In the genomic region with DNA sequence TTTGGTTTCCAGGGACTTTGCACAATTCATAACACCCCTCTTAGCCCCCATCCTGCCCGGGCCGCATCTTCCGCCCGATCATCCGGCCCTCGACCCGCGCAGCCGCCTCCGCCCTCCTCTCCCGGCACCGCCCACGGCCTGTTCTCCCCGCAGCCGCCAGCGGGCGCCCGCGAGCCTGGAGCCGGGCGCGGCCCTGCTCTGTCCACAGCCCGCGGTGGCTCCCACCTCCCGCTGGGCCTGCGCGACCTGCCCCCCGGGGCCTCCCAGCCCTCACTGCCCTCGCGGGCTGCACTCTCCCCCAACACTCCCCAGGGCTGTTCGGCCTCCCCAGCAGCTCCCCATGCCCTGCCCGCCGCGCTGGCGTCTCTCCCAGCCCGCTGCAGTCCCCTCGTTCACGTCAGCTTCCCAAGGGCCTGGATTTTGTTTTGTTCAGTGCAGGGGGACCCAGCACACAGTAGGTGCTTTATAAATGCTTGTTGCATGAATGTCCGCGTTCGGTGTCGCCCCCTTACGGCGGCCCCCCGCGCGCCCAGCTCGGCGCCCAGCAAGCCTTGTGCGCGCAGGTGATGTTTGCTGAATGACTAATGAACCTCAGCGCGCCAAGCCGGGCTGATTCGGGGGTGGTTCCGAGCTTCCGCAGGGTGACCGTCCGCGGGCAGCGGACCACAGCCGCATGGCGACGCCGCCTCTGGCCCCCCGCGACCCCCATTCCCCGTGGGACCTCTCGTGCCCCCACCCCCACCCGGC, we compare ENCODE assay signal across 8 cellular contexts. TPM values are rescaled to one million over a fixed set of nuclear protein-coding genes. Genes with fewer than 3 reads are reported as not detected.
DNase-seq lines count a peak whose midpoint lies in the region; ATAC-seq, FAIRE-seq and TF ChIP-seq lines count a peak whose summit lies in the region.

No MANE protein-coding gene starts in this region.

- H2AFZ ChIP-seq in DND-41 (ENCODE audit: low read depth, low read length): peak overlapping the region; percentile 67
- no peak overlapping the region for H2AFZ ChIP-seq in HepG2 (ENCODE audit: low read length)

- 3% methylated on average over 27 of the region's 70 CpGs for WGBS in HepG2 (ENCODE audit: low lambda C conversion rate)

- H3K4me1 ChIP-seq in DND-41 (ENCODE audit: insufficient read depth, low read length): peaks cover 18% of the 10 kb centered on the region
- peaks cover 24% of the 10 kb centered on the region for H3K4me1 ChIP-seq in HAP-1
- peaks cover 30% of the 10 kb centered on the region for H3K4me1 ChIP-seq in HepG2 (ENCODE audit: insufficient read depth, low read length)

- H3K9me3 ChIP-seq in DND-41 (ENCODE audit: insufficient read depth, low read length, severe bottlenecking) (no peaks in the 10 kb centered on the region), HAP-1 (no peaks in the 10 kb centered on the region), HepG2 (ENCODE audit: low read length) (no peaks in the 10 kb centered on the region)

- H3K27ac ChIP-seq in DND-41 (ENCODE audit: low read length): no peak overlapping the region; the same call in none of the 2 replicates
- H3K27ac ChIP-seq in HepG2 (ENCODE audit: extremely low read length, insufficient read depth, low read length): no peak overlapping the region

- no peak for TF ChIP-seq EP300 in HepG2 (IDR thresholded peaks at IDR 0.05; ENCODE audit: low read depth in 2 of 2, low read length in 2 of 2)
- no peak; the same call in 1 of the 2 replicates for TF ChIP-seq EP300 in HepG2 (CRISPR knock-in tag; IDR thresholded peaks at IDR 0.05; ENCODE audit: borderline replicate concordance)

- H3K9ac ChIP-seq in DND-41 (ENCODE audit: low read depth, low read length): peak overlapping the region; percentile 56
- H3K9ac ChIP-seq in HepG2 (ENCODE audit: insufficient read depth, low read depth, low read length): peak overlapping the region; percentile 47

- POLR2A ChIA-PET in HepG2 (lab: Yijun Ruan, JAX): interaction anchor here (0.6 to 3.1 kb wide), 8 partner anchors 8 to 176 kb away, joined by 3 to 9 read pairs (median 3); a partner anchor contains a TSS

- peak; percentile 80 for DNase-seq in DND-41
- DNase-seq in HAP-1 (ENCODE audit: low spot score in 2 of 2): peak; percentile 64 to 86
- DNase-seq in NCI-H2081 treated with DMSO at 0.1 percent for 48 hours (lab: John Stamatoyannopoulos, UW): peak; percentile 0
- DNase-seq in activated CD4-positive, alpha-beta T cell treated with anti-CD3 and anti-CD28 coated beads for 48 hours: peak; percentile 83
- peak; percentile 35 for DNase-seq in dedifferentiated amniotic fluid mesenchymal stem cell (ENCODE audit: extremely low spot score)
- DNase-seq in HepG2 (ENCODE audit: low spot score): peak; percentile 37
- peak; percentile 64 to 80 for DNase-seq in stimulated activated CD4-positive, alpha-beta T cell treated with anti-CD3 and anti-CD28 coated beads, Interleukin-4, amount 100 ng/mL, for 4 hours

- in situ Hi-C loops in HAP-1 (cut with MboI; ENCODE audit: low sequenced_read_pairs): no loop called here
- in situ Hi-C loops in HepG2 (cut with HindIII; ENCODE audit: extremely low pct_ligation_motif_present, low pct_unique_long_range_greater_than_20kb): no loop called here

- H4K20me1 ChIP-seq in DND-41 (ENCODE audit: insufficient read depth, low read length) (peaks cover 54% of the 10 kb centered on the region), HepG2 (ENCODE audit: insufficient read depth, low read length) (peaks cover 29% of the 10 kb centered on the region; the same call in 1 of the 2 replicates)

- CTCF ChIA-PET in HepG2 (lab: Yijun Ruan, JAX; ENCODE audit: low intra/inter-chr PET ratio, low total read pairs): interaction anchor here (0.9 kb wide), 1 partner anchor 68 kb away, joined by 8 read pairs; a partner anchor contains a TSS

- H3K27me3 ChIP-seq in DND-41 (ENCODE audit: insufficient read depth, low read length, poor library complexity): no peaks in the 10 kb centered on the region
- H3K27me3 ChIP-seq in HAP-1 (ENCODE audit: low read depth): peaks cover 39% of the 10 kb centered on the region
- peaks cover 4 to 38% of the 10 kb centered on the region in 2 experiments for H3K27me3 ChIP-seq in HepG2 (ENCODE audit: control insufficient read depth in 1 of 2, insufficient read depth in 2 of 2, low read length in 2 of 2)

- peak overlapping the region; percentile 62 for H3K4me2 ChIP-seq in DND-41 (ENCODE audit: insufficient read depth, low read length)
- H3K4me2 ChIP-seq in HepG2 (ENCODE audit: low read depth, low read length): peak overlapping the region; percentile 92

- ATAC-seq in DND-41 (ENCODE audit: insufficient read depth, low read depth) (peak; percentile 88), HepG2 (peak; percentile 84), GM18519 (IDR thresholded peaks at IDR 0.05; ENCODE audit: low FRiP score, unreplicated experiment) (no peak)

- no peak for FAIRE-seq in HepG2 (lab: Jason Lieb, UNC)

- intact Hi-C loops in HepG2 (cut with micrococcal nuclease; ENCODE audit: unreplicated experiment): no loop called here

- no peak for TF ChIP-seq POLR2A in HepG2 (IDR thresholded peaks at IDR 0.05; ENCODE audit: insufficient read depth in 1 of 2, low read depth in 2 of 2, low read length in 2 of 2)

- no TSS peak for BruUV-seq in HepG2 (replicated peaks; lab: Mats Ljungman, UMichigan)

- H3K36me3 ChIP-seq in DND-41 (ENCODE audit: insufficient read depth, low read length): peaks cover 25% of the 10 kb centered on the region
- peaks cover 33% of the 10 kb centered on the region for H3K36me3 ChIP-seq in HAP-1 (replicated peaks)
- peaks cover 10 to 22% of the 10 kb centered on the region in 2 experiments; a peak in 4 of 5 replicates for H3K36me3 ChIP-seq in HepG2 (replicated peaks in 1 of 2; ENCODE audit: control insufficient read depth in 1 of 2, insufficient read depth in 2 of 2, low read length in 2 of 2)

- peak; percentile 79 for TF ChIP-seq RAD21 in HepG2 (CRISPR knock-in tag; IDR thresholded peaks at IDR 0.05)

- TF ChIP-seq CTCF in DND-41 (IDR thresholded peaks at IDR 0.05; ENCODE audit: borderline replicate concordance, extremely low read depth, low read length, poor library complexity, severe bottlenecking) (peak; percentile 95), HepG2 (CRISPR knock-in tag; IDR thresholded peaks at IDR 0.05) (peak; percentile 79)

- H3K79me2 ChIP-seq in DND-41 (ENCODE audit: insufficient read depth, low read length) (peaks cover 16% of the 10 kb centered on the region), HepG2 (ENCODE audit: insufficient read depth, low read length) (peaks cover 9% of the 10 kb centered on the region)

- peak overlapping the region in 1 of 2 experiments; percentile 47; a peak in 2 of 4 replicates for H3K4me3 ChIP-seq in DND-41 (ENCODE audit: low read depth in 1 of 2, low read length in 2 of 2)
- H3K4me3 ChIP-seq in HAP-1: peak overlapping the region; percentile 25
- H3K4me3 ChIP-seq in HepG2 (replicated peaks in 1 of 3; ENCODE audit: insufficient read depth in 1 of 3, low read depth in 2 of 3, low read length in 3 of 3): peak overlapping the region; percentile 59 to 78 (median 64); a peak in 5 of 6 replicates

RNA-seq across cellular contexts. Expression of a gene that starts 4.6 kb away (rescaled TPM):
- 0.22 TPM in 1 of 2 replicates, not detected in the other for total RNA-seq in HepG2 (2016; rRNA removed; fragmentation: Illumina TruSeq; extraction: Trizol)
- under 0.01 TPM in 1 of 2 replicates, not detected in the other for total RNA-seq in HepG2 (2016; cell fraction: cytosol; rRNA removed; fragmentation: Illumina TruSeq; extraction: Trizol; ENCODE audit: low read depth)
- 0.02 and 0.27 TPM in 2 replicates for total RNA-seq in HepG2 (2016; cell fraction: insoluble cytoplasmic fraction; rRNA removed; fragmentation: Illumina TruSeq; extraction: Trizol)
- 0.24 TPM in 1 of 2 replicates, not detected in the other for total RNA-seq in HepG2 (2016; cell fraction: membrane; rRNA removed; fragmentation: Illumina TruSeq; extraction: Trizol)
- total RNA-seq in HepG2 (2016; cell fraction: nucleus; rRNA removed; fragmentation: Illumina TruSeq; extraction: Trizol): 0.25 and 0.28 TPM in 2 replicates
- polyA plus RNA-seq in HepG2 (2011; rRNA removed): 0.08 and 0.16 TPM in 2 replicates
- polyA plus RNA-seq in HepG2 (2011; cell fraction: cytosol; rRNA removed): 0.04 and 0.07 TPM in 2 replicates
- 0.37 and 0.61 TPM in 2 replicates for polyA plus RNA-seq in HepG2 (2011; cell fraction: nucleus; rRNA removed)
- polyA plus RNA-seq in HepG2 (2012): 0.11 and 0.28 TPM in 2 replicates
- polyA plus RNA-seq in HepG2 (2016; cell fraction: cytosol; fragmentation: Illumina TruSeq; extraction: Trizol; ENCODE audit: low read depth): not detected in 2 replicates
- polyA plus RNA-seq in HepG2 (2016; cell fraction: insoluble cytoplasmic fraction; fragmentation: Illumina TruSeq; extraction: Trizol; ENCODE audit: low read depth): not detected in 2 replicates
- polyA plus RNA-seq in HepG2 (2016; cell fraction: membrane; fragmentation: Illumina TruSeq; extraction: Trizol; ENCODE audit: low read depth): not detected in 2 replicates
- polyA plus RNA-seq in HepG2 (2016; cell fraction: nucleus; fragmentation: Illumina TruSeq; extraction: Trizol; ENCODE audit: insufficient read depth, low read depth): 0.18 and 0.40 TPM in 2 replicates
- polyA minus RNA-seq in HepG2 (2011; rRNA and poly(A)+ RNA removed; ENCODE audit: low replicate concordance): 0.40 and 0.77 TPM in 2 replicates
- polyA minus RNA-seq in HepG2 (2011; cell fraction: cytosol; rRNA and poly(A)+ RNA removed): 0.35 and 0.49 TPM in 2 replicates
- polyA minus RNA-seq in HepG2 (2011; cell fraction: nucleus; rRNA and poly(A)+ RNA removed): 0.52 and 0.75 TPM in 2 replicates

RNA-seq across cellular contexts. Expression of a gene that starts 7.2 kb away (rescaled TPM):
- total RNA-seq in HepG2 (2016; rRNA removed; fragmentation: Illumina TruSeq; extraction: Trizol): 695 and 780 TPM in 2 replicates
- total RNA-seq in HepG2 (2016; cell fraction: cytosol; rRNA removed; fragmentation: Illumina TruSeq; extraction: Trizol; ENCODE audit: low read depth): 693 and 734 TPM in 2 replicates
- total RNA-seq in HepG2 (2016; cell fraction: insoluble cytoplasmic fraction; rRNA removed; fragmentation: Illumina TruSeq; extraction: Trizol): 654 and 886 TPM in 2 replicates
- 967 and 1,125 TPM in 2 replicates for total RNA-seq in HepG2 (2016; cell fraction: membrane; rRNA removed; fragmentation: Illumina TruSeq; extraction: Trizol)
- 240 and 299 TPM in 2 replicates for total RNA-seq in HepG2 (2016; cell fraction: nucleus; rRNA removed; fragmentation: Illumina TruSeq; extraction: Trizol)
- polyA plus RNA-seq in HepG2 (2011; rRNA removed): 1,411 and 1,504 TPM in 2 replicates
- polyA plus RNA-seq in HepG2 (2011; cell fraction: cytosol; rRNA removed): 2,214 and 3,196 TPM in 2 replicates
- 923 and 1,023 TPM in 2 replicates for polyA plus RNA-seq in HepG2 (2011; cell fraction: nucleus; rRNA removed)
- 1,504 and 2,202 TPM in 2 replicates for polyA plus RNA-seq in HepG2 (2012)
- polyA plus RNA-seq in HepG2 (2016; cell fraction: cytosol; fragmentation: Illumina TruSeq; extraction: Trizol; ENCODE audit: low read depth): 1,868 and 2,054 TPM in 2 replicates
- polyA plus RNA-seq in HepG2 (2016; cell fraction: insoluble cytoplasmic fraction; fragmentation: Illumina TruSeq; extraction: Trizol; ENCODE audit: low read depth): 1,628 and 1,692 TPM in 2 replicates
- polyA plus RNA-seq in HepG2 (2016; cell fraction: membrane; fragmentation: Illumina TruSeq; extraction: Trizol; ENCODE audit: low read depth): 2,328 and 2,419 TPM in 2 replicates
- polyA plus RNA-seq in HepG2 (2016; cell fraction: nucleus; fragmentation: Illumina TruSeq; extraction: Trizol; ENCODE audit: insufficient read depth, low read depth): 895 and 898 TPM in 2 replicates
- 538 and 916 TPM in 2 replicates for polyA minus RNA-seq in HepG2 (2011; rRNA and poly(A)+ RNA removed; ENCODE audit: low replicate concordance)
- 647 and 682 TPM in 2 replicates for polyA minus RNA-seq in HepG2 (2011; cell fraction: cytosol; rRNA and poly(A)+ RNA removed)
- 109 and 140 TPM in 2 replicates for polyA minus RNA-seq in HepG2 (2011; cell fraction: nucleus; rRNA and poly(A)+ RNA removed)

RNA-seq across cellular contexts. Expression of a gene that starts 33.7 kb away (rescaled TPM):
- 32.3 and 32.4 TPM in 2 replicates for total RNA-seq in HepG2 (2016; rRNA removed; fragmentation: Illumina TruSeq; extraction: Trizol)
- 11.9 and 13.3 TPM in 2 replicates for total RNA-seq in HepG2 (2016; cell fraction: cytosol; rRNA removed; fragmentation: Illumina TruSeq; extraction: Trizol; ENCODE audit: low read depth)
- total RNA-seq in HepG2 (2016; cell fraction: insoluble cytoplasmic fraction; rRNA removed; fragmentation: Illumina TruSeq; extraction: Trizol): 34.4 and 35.4 TPM in 2 replicates
- total RNA-seq in HepG2 (2016; cell fraction: membrane; rRNA removed; fragmentation: Illumina TruSeq; extraction: Trizol): 33.2 and 36.2 TPM in 2 replicates
- 15.1 and 17.1 TPM in 2 replicates for total RNA-seq in HepG2 (2016; cell fraction: nucleus; rRNA removed; fragmentation: Illumina TruSeq; extraction: Trizol)
- polyA plus RNA-seq in HepG2 (2011; rRNA removed): 14.2 and 19.5 TPM in 2 replicates
- polyA plus RNA-seq in HepG2 (2011; cell fraction: cytosol; rRNA removed): 18.3 and 24.5 TPM in 2 replicates
- 33.5 and 34.3 TPM in 2 replicates for polyA plus RNA-seq in HepG2 (2011; cell fraction: nucleus; rRNA removed)
- polyA plus RNA-seq in HepG2 (2012): 9.6 and 14.8 TPM in 2 replicates
- 11.7 and 15.7 TPM in 2 replicates for polyA plus RNA-seq in HepG2 (2016; cell fraction: cytosol; fragmentation: Illumina TruSeq; extraction: Trizol; ENCODE audit: low read depth)
- polyA plus RNA-seq in HepG2 (2016; cell fraction: insoluble cytoplasmic fraction; fragmentation: Illumina TruSeq; extraction: Trizol; ENCODE audit: low read depth): 31.7 and 32.0 TPM in 2 replicates
- 25.3 and 26.3 TPM in 2 replicates for polyA plus RNA-seq in HepG2 (2016; cell fraction: membrane; fragmentation: Illumina TruSeq; extraction: Trizol; ENCODE audit: low read depth)
- 30.3 and 33.5 TPM in 2 replicates for polyA plus RNA-seq in HepG2 (2016; cell fraction: nucleus; fragmentation: Illumina TruSeq; extraction: Trizol; ENCODE audit: insufficient read depth, low read depth)
- 15.8 and 20.8 TPM in 2 replicates for polyA minus RNA-seq in HepG2 (2011; rRNA and poly(A)+ RNA removed; ENCODE audit: low replicate concordance)
- 8.7 and 9.4 TPM in 2 replicates for polyA minus RNA-seq in HepG2 (2011; cell fraction: cytosol; rRNA and poly(A)+ RNA removed)
- 13.3 and 13.6 TPM in 2 replicates for polyA minus RNA-seq in HepG2 (2011; cell fraction: nucleus; rRNA and poly(A)+ RNA removed)

RNA-seq across cellular contexts. Expression of a gene that starts 38.0 kb away (rescaled TPM):
- 50.5 and 79.2 TPM in 2 replicates for total RNA-seq in HepG2 (2016; rRNA removed; fragmentation: Illumina TruSeq; extraction: Trizol)
- total RNA-seq in HepG2 (2016; cell fraction: cytosol; rRNA removed; fragmentation: Illumina TruSeq; extraction: Trizol; ENCODE audit: low read depth): 72.9 and 77.7 TPM in 2 replicates
- total RNA-seq in HepG2 (2016; cell fraction: insoluble cytoplasmic fraction; rRNA removed; fragmentation: Illumina TruSeq; extraction: Trizol): 43.4 and 84.1 TPM in 2 replicates
- total RNA-seq in HepG2 (2016; cell fraction: membrane; rRNA removed; fragmentation: Illumina TruSeq; extraction: Trizol): 104 and 106 TPM in 2 replicates
- total RNA-seq in HepG2 (2016; cell fraction: nucleus; rRNA removed; fragmentation: Illumina TruSeq; extraction: Trizol): 38.3 and 43.3 TPM in 2 replicates
- 58.7 and 63.3 TPM in 2 replicates for polyA plus RNA-seq in HepG2 (2011; rRNA removed)
- polyA plus RNA-seq in HepG2 (2011; cell fraction: cytosol; rRNA removed): 37.8 and 48.2 TPM in 2 replicates
- polyA plus RNA-seq in HepG2 (2011; cell fraction: nucleus; rRNA removed): 99.5 and 105 TPM in 2 replicates
- 48.3 and 71.8 TPM in 2 replicates for polyA plus RNA-seq in HepG2 (2012)
- polyA plus RNA-seq in HepG2 (2016; cell fraction: cytosol; fragmentation: Illumina TruSeq; extraction: Trizol; ENCODE audit: low read depth): 108 and 114 TPM in 2 replicates
- polyA plus RNA-seq in HepG2 (2016; cell fraction: insoluble cytoplasmic fraction; fragmentation: Illumina TruSeq; extraction: Trizol; ENCODE audit: low read depth): 86.3 and 104 TPM in 2 replicates
- polyA plus RNA-seq in HepG2 (2016; cell fraction: membrane; fragmentation: Illumina TruSeq; extraction: Trizol; ENCODE audit: low read depth): 117 and 124 TPM in 2 replicates
- 140 and 145 TPM in 2 replicates for polyA plus RNA-seq in HepG2 (2016; cell fraction: nucleus; fragmentation: Illumina TruSeq; extraction: Trizol; ENCODE audit: insufficient read depth, low read depth)
- polyA minus RNA-seq in HepG2 (2011; rRNA and poly(A)+ RNA removed; ENCODE audit: low replicate concordance): 26.8 and 58.6 TPM in 2 replicates
- 32.1 and 33.1 TPM in 2 replicates for polyA minus RNA-seq in HepG2 (2011; cell fraction: cytosol; rRNA and poly(A)+ RNA removed)
- polyA minus RNA-seq in HepG2 (2011; cell fraction: nucleus; rRNA and poly(A)+ RNA removed): 35.5 and 41.4 TPM in 2 replicates

RNA-seq across cellular contexts. Expression of a gene that starts 44.0 kb away (rescaled TPM):
- 113 and 124 TPM in 2 replicates for total RNA-seq in HepG2 (2016; rRNA removed; fragmentation: Illumina TruSeq; extraction: Trizol)
- 167 and 206 TPM in 2 replicates for total RNA-seq in HepG2 (2016; cell fraction: cytosol; rRNA removed; fragmentation: Illumina TruSeq; extraction: Trizol; ENCODE audit: low read depth)
- total RNA-seq in HepG2 (2016; cell fraction: insoluble cytoplasmic fraction; rRNA removed; fragmentation: Illumina TruSeq; extraction: Trizol): 112 and 125 TPM in 2 replicates
- total RNA-seq in HepG2 (2016; cell fraction: membrane; rRNA removed; fragmentation: Illumina TruSeq; extraction: Trizol): 130 and 170 TPM in 2 replicates
- 42.6 and 51.4 TPM in 2 replicates for total RNA-seq in HepG2 (2016; cell fraction: nucleus; rRNA removed; fragmentation: Illumina TruSeq; extraction: Trizol)
- 115 and 120 TPM in 2 replicates for polyA plus RNA-seq in HepG2 (2011; rRNA removed)
- 103 and 156 TPM in 2 replicates for polyA plus RNA-seq in HepG2 (2011; cell fraction: cytosol; rRNA removed)
- 88.3 and 90.1 TPM in 2 replicates for polyA plus RNA-seq in HepG2 (2011; cell fraction: nucleus; rRNA removed)
- 74.3 and 76.0 TPM in 2 replicates for polyA plus RNA-seq in HepG2 (2012)
- 282 and 316 TPM in 2 replicates for polyA plus RNA-seq in HepG2 (2016; cell fraction: cytosol; fragmentation: Illumina TruSeq; extraction: Trizol; ENCODE audit: low read depth)
- 152 and 183 TPM in 2 replicates for polyA plus RNA-seq in HepG2 (2016; cell fraction: insoluble cytoplasmic fraction; fragmentation: Illumina TruSeq; extraction: Trizol; ENCODE audit: low read depth)
- 195 and 222 TPM in 2 replicates for polyA plus RNA-seq in HepG2 (2016; cell fraction: membrane; fragmentation: Illumina TruSeq; extraction: Trizol; ENCODE audit: low read depth)
- 119 and 134 TPM in 2 replicates for polyA plus RNA-seq in HepG2 (2016; cell fraction: nucleus; fragmentation: Illumina TruSeq; extraction: Trizol; ENCODE audit: insufficient read depth, low read depth)
- polyA minus RNA-seq in HepG2 (2011; rRNA and poly(A)+ RNA removed; ENCODE audit: low replicate concordance): 46.3 and 144 TPM in 2 replicates
- polyA minus RNA-seq in HepG2 (2011; cell fraction: cytosol; rRNA and poly(A)+ RNA removed): 48.8 and 63.0 TPM in 2 replicates
- polyA minus RNA-seq in HepG2 (2011; cell fraction: nucleus; rRNA and poly(A)+ RNA removed): 20.3 and 21.1 TPM in 2 replicates

Comparison
In these comparisons a context has a peak if more than half of its experiments do, and no peak if none do; other contexts are left out.
1. DNase-seq: peak in every context shown above with its lines; median percentile 83 in activated CD4-positive, alpha-beta T cell treated with anti-CD3 and anti-CD28 coated beads for 48 hours; 80 in DND-41; 75 in HAP-1; 72 in stimulated activated CD4-positive, alpha-beta T cell treated with anti-CD3 and anti-CD28 coated beads, Interleukin-4, amount 100 ng/mL, for 4 hours; 37 in HepG2; 35 in dedifferentiated amniotic fluid mesenchymal stem cell; 0 in NCI-H2081 treated with DMSO at 0.1 percent for 48 hours.